8 cellular contexts compared by ENCODE assay signal in genomic region chr12:30286345-30286926, GRCh38.
A peak's percentile ranks its signal among the peaks of the same experiment; 100 is the strongest.
DNase-seq lines count a peak whose midpoint lies in the region; ATAC-seq and TF ChIP-seq lines count a peak whose summit lies in the region.

No MANE protein-coding gene starts in this region.

- H3K27ac ChIP-seq in C4-2B (no peak overlapping the region), SK-N-SH (ENCODE audit: low read depth in 2 of 2, low read length in 1 of 2) (no peak overlapping the region)

- H3F3A ChIP-seq in SK-N-SH (replicated peaks; ENCODE audit: insufficient read depth): no peaks in the 10 kb centered on the region

- no peaks in the 10 kb centered on the region for H3K9me3 ChIP-seq in SK-N-SH

- no peaks in the 10 kb centered on the region for H3K9me2 ChIP-seq in SK-N-SH

- no peaks in the 10 kb centered on the region for H3K27me3 ChIP-seq in SK-N-SH (ENCODE audit: insufficient read depth)

- no peak for TF ChIP-seq EP300 in SK-N-SH (IDR thresholded peaks at IDR 0.05; ENCODE audit: borderline replicate concordance in 1 of 2, low read depth in 1 of 2, low read length in 1 of 2)

- CTCF ChIA-PET in SK-N-SH (lab: Yijun Ruan, JAX): no interaction called here
- CTCF ChIA-PET in HEK293T (lab: Yijun Ruan, JAX): no interaction called here

- no peaks in the 10 kb centered on the region for H3K36me3 ChIP-seq in SK-N-SH (replicated peaks in 1 of 2; ENCODE audit: control insufficient read depth in 1 of 2, insufficient read depth in 2 of 2, low read length in 1 of 2)

- H3K9ac ChIP-seq in SK-N-SH: no peak overlapping the region

- H3K4me3 ChIP-seq in SK-N-SH (ENCODE audit: low read depth in 2 of 2, low read length in 1 of 2): no peak overlapping the region

- DNase-seq in SK-N-SH (peak; percentile 24), iPS-NIHi7 (ENCODE audit: extremely low spot score) (peak; percentile 38), NCI-H187 treated with DMSO at 0.1 percent for 48 hours (lab: John Stamatoyannopoulos, UW) (no peak), HEK293T (ENCODE audit: extremely low spot score) (no peak)

- no peaks in the 10 kb centered on the region for H4K20me1 ChIP-seq in SK-N-SH (ENCODE audit: insufficient read depth)

- H2AFZ ChIP-seq in SK-N-SH (ENCODE audit: low read depth): no peak overlapping the region

- H3K79me2 ChIP-seq in SK-N-SH (ENCODE audit: insufficient read depth): no peaks in the 10 kb centered on the region

- POLR2A ChIA-PET in SK-N-SH (lab: Yijun Ruan, JAX) (no interaction called here), HEK293T (lab: Yijun Ruan, JAX) (no interaction called here)

- no peaks in the 10 kb centered on the region for H3K4me1 ChIP-seq in SK-N-SH (ENCODE audit: control insufficient read depth in 1 of 2, insufficient read depth in 2 of 2, low read depth in 1 of 2, low read length in 1 of 2)

- no peak overlapping the region for H3K4me2 ChIP-seq in SK-N-SH

- 4% methylated on average over 1 of the region's 1 CpG for WGBS in SK-N-SH (ENCODE audit: low lambda C conversion rate)

- ATAC-seq in HG03432 (IDR thresholded peaks at IDR 0.05; ENCODE audit: unreplicated experiment): peak; percentile 49
- no peak for ATAC-seq in HG02973 (IDR thresholded peaks at IDR 0.05; ENCODE audit: unreplicated experiment)
- no peak for ATAC-seq in GM18502 (IDR thresholded peaks at IDR 0.05; ENCODE audit: poor library complexity, unreplicated experiment)

- TF ChIP-seq CTCF in C4-2B (conservative IDR thresholded peaks at IDR 0.05) (peak; percentile 84), SK-N-SH (IDR thresholded peaks at IDR 0.05) (peak; percentile 71)

- peak; percentile 81 for TF ChIP-seq RAD21 in SK-N-SH (IDR thresholded peaks at IDR 0.05; ENCODE audit: low read length)

TF ChIP-seq in SK-N-SH, 30 proteins besides CTCF, POLR2A, EP300 and RAD21:
- TF ChIP-seq NRF1 (IDR thresholded peaks at IDR 0.05; ENCODE audit: low read depth, low read length): no peak
- TF ChIP-seq RCOR1 (IDR thresholded peaks at IDR 0.05; ENCODE audit: low read length): no peak
- no peak for TF ChIP-seq YY1 (IDR thresholded peaks at IDR 0.05; ENCODE audit: low read depth)
- TF ChIP-seq CHD2 (IDR thresholded peaks at IDR 0.05; ENCODE audit: low read length, partially characterized antibody): no peak
- TF ChIP-seq FOXM1 (IDR thresholded peaks at IDR 0.05; ENCODE audit: low read depth): no peak
- TF ChIP-seq SIN3A (IDR thresholded peaks at IDR 0.05; ENCODE audit: borderline replicate concordance, low read depth, low read length): no peak
- TF ChIP-seq SMC3 (IDR thresholded peaks at IDR 0.05; ENCODE audit: low read depth, low read length): peak; percentile 65
- no peak for TF ChIP-seq MXI1 (IDR thresholded peaks at IDR 0.05; ENCODE audit: low read depth, low read length)
- TF ChIP-seq POLR2AphosphoS5 (IDR thresholded peaks at IDR 0.05; ENCODE audit: low read depth, low read length): no peak

TF ChIP-seq in HEK293T, 16 proteins besides CTCF, POLR2A, EP300 and RAD21:
- TF ChIP-seq PKNOX1 (IDR thresholded peaks at IDR 0.05) (no peak), CTBP1 (IDR thresholded peaks at IDR 0.05; ENCODE audit: borderline replicate concordance) (no peak), BHLHE40 (IDR thresholded peaks at IDR 0.05; ENCODE audit: borderline replicate concordance) (no peak), FOXM1 (IDR thresholded peaks at IDR 0.05; ENCODE audit: borderline replicate concordance) (no peak), SP1 (IDR thresholded peaks at IDR 0.05) (no peak), L3MBTL2 (conservative IDR thresholded peaks at IDR 0.05) (no peak), FOXA1 (IDR thresholded peaks at IDR 0.05) (no peak), HDGF (IDR thresholded peaks at IDR 0.05; ENCODE audit: borderline replicate concordance) (no peak), NFRKB (IDR thresholded peaks at IDR 0.05) (no peak), ARNT (IDR thresholded peaks at IDR 0.05) (no peak), SUZ12 (IDR thresholded peaks at IDR 0.05) (no peak), ZNF384 (IDR thresholded peaks at IDR 0.05) (no peak), LEF1 (IDR thresholded peaks at IDR 0.05; ENCODE audit: borderline replicate concordance) (no peak)

Comparison
In these comparisons a context has a peak if more than half of its experiments do, and no peak if none do; other contexts are left out.
1. DNase-seq: peak in SK-N-SH (single experiment) and iPS-NIHi7 (single experiment); none in NCI-H187 treated with DMSO at 0.1 percent for 48 hours (single experiment) and HEK293T (single experiment).